ENCODE assay signal across 14 cellular contexts in the genomic region with DNA sequence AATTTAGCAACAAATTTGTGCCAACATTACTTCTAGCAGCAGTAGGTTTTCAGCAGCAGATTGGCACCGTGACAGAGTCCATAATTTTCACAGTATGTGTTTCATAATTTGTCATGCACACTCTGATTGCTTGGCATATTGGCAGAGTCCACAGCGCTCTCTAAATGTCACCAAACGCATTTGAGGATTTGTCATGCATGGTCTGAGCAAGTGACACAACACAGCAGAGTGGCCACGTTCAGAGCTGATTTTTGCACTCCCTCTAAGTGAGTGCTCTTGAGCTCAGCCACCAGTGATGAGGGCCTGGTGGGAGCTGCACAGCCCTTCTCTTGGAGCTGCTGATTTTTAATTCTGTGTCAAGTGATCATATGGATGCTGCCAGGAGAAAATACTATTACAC.
DNase-seq lines count a peak whose midpoint lies in the region; ATAC-seq and TF ChIP-seq lines count a peak whose summit lies in the region.
"Had no signal": no experiment of that assay in that cellular context is flagged by ENCODE, and none has a peak within 500 bp of the region (broad histone marks: within the 10 kb centered on the region; RNA-seq: fewer than 3 reads in every experiment).

No MANE protein-coding gene starts in this region.

- no peak for TF ChIP-seq POLR2A in upper lobe of left lung (IDR thresholded peaks at IDR 0.05)

- no peak for TF ChIP-seq EP300 in upper lobe of left lung (IDR thresholded peaks at IDR 0.05)

- WGBS in upper lobe of left lung, 2 donors: 39 to 58% methylated on average over 3 to 4 of the region's 4 CpGs

- intact Hi-C loops in Right ventricle myocardium inferior (cut with DNase I): no loop called here

- no peak for TF ChIP-seq CTCF in right atrium auricular region (IDR thresholded peaks at IDR 0.05)
- no peak for TF ChIP-seq CTCF in upper lobe of left lung (IDR thresholded peaks at IDR 0.05)
- TF ChIP-seq CTCF in brain microvascular endothelial cell (IDR thresholded peaks at IDR 0.05; ENCODE audit: low read depth, low read length, missing control alignments): no peak

- H3K4me3 ChIP-seq in right atrium auricular region (no peak overlapping the region), upper lobe of left lung (no peak overlapping the region), brain microvascular endothelial cell (ENCODE audit: low read depth, low read length) (no peak overlapping the region)
- H3K4me3 ChIP-seq: GM12878, hepatocyte had no signal

- H3K36me3 ChIP-seq in right atrium auricular region (no peaks in the 10 kb centered on the region), upper lobe of left lung (no peaks in the 10 kb centered on the region), brain microvascular endothelial cell (replicated peaks) (no peaks in the 10 kb centered on the region)

- no peak overlapping the region for H3K27ac ChIP-seq in right atrium auricular region
- H3K27ac ChIP-seq in upper lobe of left lung: no peak overlapping the region
- H3K27ac ChIP-seq in brain microvascular endothelial cell: no peak overlapping the region
- H3K27ac ChIP-seq: hepatocyte had no signal

- peak; percentile 46 for DNase-seq in Right ventricle myocardium inferior (ENCODE audit: missing footprints)
- no peak for DNase-seq in right atrium auricular region (ENCODE audit: low spot score)
- peak; percentile 73 for DNase-seq in NCI-H345 treated with DMSO at 0.1 percent for 48 hours (lab: John Stamatoyannopoulos, UW; ENCODE audit: unreplicated experiment)
- peak in 1 of 2 donors; percentile 36 for DNase-seq in upper lobe of left lung
- DNase-seq in brain microvascular endothelial cell: no peak
- DNase-seq in UCSD-AML1 (lab: John Stamatoyannopoulos, UW; ENCODE audit: unreplicated experiment): no peak
- DNase-seq: activated CD8-positive, alpha-beta T cell treated with anti-CD3 and anti-CD28 coated beads for 36 hours; activated gamma-delta T cell; DND-41; T-helper 9 cell had no signal

- no peaks in the 10 kb centered on the region for H3K4me1 ChIP-seq in right atrium auricular region
- H3K4me1 ChIP-seq in upper lobe of left lung: peaks cover 0 to 9% (median 0%) of the 10 kb centered on the region in 4 donors

- ATAC-seq in Right ventricle myocardium inferior (peak; percentile 97), esophagus mucosa (peak; percentile 47), upper lobe of left lung (ENCODE audit: low FRiP score in 2 of 2) (peak; percentile 43 to 50), GM21447 (IDR thresholded peaks at IDR 0.05; ENCODE audit: unreplicated experiment) (no peak)
- ATAC-seq: activated CD8-positive, alpha-beta T cell treated with anti-CD3 and anti-CD28 coated beads for 36 hours; GM12878 had no signal

- in situ Hi-C loops in brain microvascular endothelial cell (cut with HindIII; ENCODE audit: low pct_ligation_motif_present, low sequenced_read_pairs): no loop called here

- H3K9me3 ChIP-seq in right atrium auricular region (no peaks in the 10 kb centered on the region), upper lobe of left lung (no peaks in the 10 kb centered on the region)

- H3K27me3 ChIP-seq in right atrium auricular region (no peaks in the 10 kb centered on the region), upper lobe of left lung (no peaks in the 10 kb centered on the region), brain microvascular endothelial cell (replicated peaks) (no peaks in the 10 kb centered on the region)
- H3K27me3 ChIP-seq: hepatocyte had no signal

Comparison
In these comparisons a context has a peak if more than half of its experiments do, and no peak if none do; other contexts are left out.
1. DNase-seq: peak in Right ventricle myocardium inferior (single experiment) and NCI-H345 treated with DMSO at 0.1 percent for 48 hours (single experiment); none in right atrium auricular region (single experiment), brain microvascular endothelial cell (single experiment) and UCSD-AML1 (single experiment).